ENCODE assay signal across 8 cellular contexts in the genomic region with DNA sequence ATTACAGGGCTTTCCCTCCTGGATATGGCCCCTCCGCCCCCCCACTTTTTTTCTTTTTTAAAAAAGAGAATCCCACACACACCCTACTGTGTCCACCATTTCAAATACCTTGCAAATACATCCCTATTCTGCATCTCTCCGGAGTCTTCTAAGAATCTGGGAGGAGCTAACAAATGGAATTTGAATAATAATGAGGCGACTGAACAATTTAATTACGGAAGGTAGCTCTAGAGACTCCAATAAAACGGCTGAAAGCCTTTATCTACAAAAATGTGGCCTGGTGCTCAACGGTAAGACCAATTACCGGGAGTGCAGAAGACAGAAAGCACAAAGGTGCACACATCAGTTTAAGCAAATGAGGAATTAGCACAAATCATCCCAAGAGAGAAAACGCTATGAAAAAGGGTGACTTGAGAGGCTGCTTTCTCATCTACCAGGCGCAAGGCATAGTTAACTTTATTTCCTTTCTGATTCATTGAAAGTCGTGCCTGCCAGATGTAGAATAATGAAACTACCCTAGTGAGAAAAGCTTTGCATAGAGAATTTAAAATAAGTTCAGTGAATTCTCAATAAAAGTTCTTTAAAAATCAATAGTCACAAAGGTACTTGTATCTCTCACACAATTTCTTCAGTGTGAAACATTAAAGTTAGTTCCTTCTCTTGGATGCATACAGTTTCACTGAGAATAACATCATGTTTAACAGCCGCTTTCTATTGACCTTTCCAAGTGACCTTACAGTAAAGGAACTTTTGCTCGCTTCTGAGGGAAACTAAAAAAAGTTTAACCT.
DNase-seq lines count a peak whose midpoint lies in the region; ATAC-seq, FAIRE-seq and TF ChIP-seq lines count a peak whose summit lies in the region.

No MANE protein-coding gene starts in this region.

- H3K79me2 ChIP-seq in parathyroid adenoma = no peaks in the 10 kb centered on the region

- H3K4me1 ChIP-seq in duodenal mucosa (ENCODE audit: control insufficient read depth in 1 of 2, insufficient read depth in 2 of 2, low read length in 2 of 2) (peaks cover 0 to 18% of the 10 kb centered on the region in 2 donors), parathyroid adenoma (peaks cover 2% of the 10 kb centered on the region)

- FAIRE-seq in RCC 7860 (lab: Jason Lieb, UNC) = no peak

- peak overlapping the region; percentile 93 for H3K4me2 ChIP-seq in parathyroid adenoma (ENCODE audit: low read length)

- H3K9ac ChIP-seq in duodenal mucosa (ENCODE audit: low read depth in 1 of 2, low read length in 2 of 2) = no peak overlapping the region
- H3K9ac ChIP-seq in parathyroid adenoma = no peak overlapping the region

- H3K27me3 ChIP-seq in duodenal mucosa (ENCODE audit: control insufficient read depth in 1 of 2, insufficient read depth in 2 of 2, low read length in 2 of 2) = peaks cover 9 to 34% of the 10 kb centered on the region in 2 donors
- no peaks in the 10 kb centered on the region for H3K27me3 ChIP-seq in parathyroid adenoma (ENCODE audit: control insufficient read depth, insufficient read depth, low read length)

- H2AFZ ChIP-seq in parathyroid adenoma = peak overlapping the region; percentile 98

- H3K4me3 ChIP-seq in GM12865 (ENCODE audit: low read depth, low read length) = peak overlapping the region; percentile 77
- peak overlapping the region; percentile 64 to 76 for H3K4me3 ChIP-seq in duodenal mucosa (ENCODE audit: low read depth in 1 of 2, low read length in 2 of 2)
- H3K4me3 ChIP-seq in parathyroid adenoma (ENCODE audit: low read depth, low read length) = peak overlapping the region; percentile 70

- H3K9me3 ChIP-seq in duodenal mucosa (ENCODE audit: control insufficient read depth in 1 of 2, low read length in 2 of 2) = no peaks in the 10 kb centered on the region
- no peaks in the 10 kb centered on the region for H3K9me3 ChIP-seq in parathyroid adenoma (ENCODE audit: control insufficient read depth, low read length)

- no peak for ATAC-seq in HG03571 (IDR thresholded peaks at IDR 0.05; ENCODE audit: unreplicated experiment)

- no peak overlapping the region for H3K27ac ChIP-seq in duodenal mucosa (ENCODE audit: low read depth, low read length)
- H3K27ac ChIP-seq in parathyroid adenoma = peak overlapping the region; percentile 46

- DNase-seq in GM12865 (ENCODE audit: low read depth) (peak; percentile 55), NCI-H1048 (lab: John Stamatoyannopoulos, UW) (peak; percentile 26), GDM1 (lab: John Stamatoyannopoulos, UW) (no peak), islet precursor cell (no peak), RCC 7860 (ENCODE audit: low spot score) (no peak)

- TF ChIP-seq CTCF in GM12865 (IDR thresholded peaks at IDR 0.05; ENCODE audit: insufficient read depth, low read depth, low read length, missing control alignments) = no peak
- no peak for TF ChIP-seq CTCF in parathyroid adenoma (IDR thresholded peaks at IDR 0.05)

- no peaks in the 10 kb centered on the region for H3K36me3 ChIP-seq in duodenal mucosa (ENCODE audit: control insufficient read depth in 1 of 2, insufficient read depth in 2 of 2, low read length in 2 of 2)
- H3K36me3 ChIP-seq in parathyroid adenoma (ENCODE audit: control insufficient read depth, insufficient read depth, low read length) = no peaks in the 10 kb centered on the region

Comparison
In these comparisons a context has a peak if more than half of its experiments do, and no peak if none do; other contexts are left out.
1. DNase-seq: peak in GM12865 (single experiment) and NCI-H1048 (single experiment); none in GDM1 (single experiment), islet precursor cell (single experiment) and RCC 7860 (single experiment).
2. Peak in every context shown above with its lines, with median percentiles within 50 percentile points of each other: H3K4me3 ChIP-seq.